In genomic region chr11:107741044-107741823, GRCh38 we compare ENCODE assay signal across 7 cellular contexts. TPM values are rescaled to one million over a fixed set of nuclear protein-coding genes. Genes with fewer than 3 reads are reported as not detected.
DNase-seq lines count a peak whose midpoint lies in the region; ATAC-seq and TF ChIP-seq lines count a peak whose summit lies in the region.

No MANE protein-coding gene starts in this region.

- in situ Hi-C loops in G401 (cut with HindIII; ENCODE audit: low sequenced_read_pairs), result no loop called here

- no peak overlapping the region for H3K4me3 Mint-ChIP-seq in stimulated activated naive CD8-positive, alpha-beta T cell treated with anti-CD3 and anti-CD28 coated beads, Interleukin-15, amount 100 ng/mL, for 72 hours

- H3K4me3 ChIP-seq in fibroblast of villous mesenchyme (ENCODE audit: low read depth, low read length), result no peak overlapping the region

- H3K27ac ChIP-seq in RWPE1, result no peak overlapping the region

- ATAC-seq in GM19023 (IDR thresholded peaks at IDR 0.05; ENCODE audit: unreplicated experiment) (peak; percentile 89), HG03103 (IDR thresholded peaks at IDR 0.05; ENCODE audit: low read depth, unreplicated experiment) (peak; percentile 93)
- peak; percentile 77 for ATAC-seq in stimulated activated naive CD8-positive, alpha-beta T cell treated with anti-CD3 and anti-CD28 coated beads, Interleukin-15, amount 100 ng/mL, for 72 hours

- POLR2A ChIA-PET in RWPE1 (lab: Yijun Ruan, JAX; ENCODE audit: low non-redundant PET), result no interaction called here

- H3K27ac Mint-ChIP-seq in stimulated activated naive CD8-positive, alpha-beta T cell treated with anti-CD3 and anti-CD28 coated beads, Interleukin-15, amount 100 ng/mL, for 72 hours, result no peak overlapping the region

- CTCF ChIA-PET in RWPE1 (lab: Yijun Ruan, JAX), result interaction anchor here (0.8 to 1.3 kb wide), 2 partner anchors 28 to 164 kb away, joined by 3 read pairs; no protein-coding TSS in a partner anchor

- DNase-seq in G401 (ENCODE audit: low spot score) (peak; percentile 8), RWPE1 (ENCODE audit: low spot score) (no peak), fibroblast of villous mesenchyme (ENCODE audit: low read depth) (peak; percentile 37), NCI-H1694 treated with DMSO at 0.1 percent for 48 hours (lab: John Stamatoyannopoulos, UW) (no peak)
- peak; percentile 2 to 10 for DNase-seq in stimulated activated naive CD8-positive, alpha-beta T cell treated with anti-CD3 and anti-CD28 coated beads, Interleukin-15, amount 100 ng/mL, for 72 hours

- no peaks in the 10 kb centered on the region for H3K4me1 Mint-ChIP-seq in stimulated activated naive CD8-positive, alpha-beta T cell treated with anti-CD3 and anti-CD28 coated beads, Interleukin-15, amount 100 ng/mL, for 72 hours

- TF ChIP-seq CTCF in RWPE1 (conservative IDR thresholded peaks at IDR 0.05; ENCODE audit: low read depth), result 0 out of 2 replicates have a peak, but pooled peaks have one; percentile 14
- TF ChIP-seq CTCF in fibroblast of villous mesenchyme (IDR thresholded peaks at IDR 0.05; ENCODE audit: insufficient read depth, low read depth, low read length), result peak; percentile 65

- peaks cover 0 to 7% of the 10 kb centered on the region in 2 donors for H3K9me3 Mint-ChIP-seq in stimulated activated naive CD8-positive, alpha-beta T cell treated with anti-CD3 and anti-CD28 coated beads, Interleukin-15, amount 100 ng/mL, for 72 hours

- peaks cover 64% of the 10 kb centered on the region for H3K27me3 Mint-ChIP-seq in stimulated activated naive CD8-positive, alpha-beta T cell treated with anti-CD3 and anti-CD28 coated beads, Interleukin-15, amount 100 ng/mL, for 72 hours

RNA-seq across cellular contexts. Expression of gene SLN, which starts 29.4 kb away (rescaled TPM):
- not detected in 2 replicates for total RNA-seq in G401 (2014; rRNA removed; shearing (Covaris generic))
- total RNA-seq in fibroblast of villous mesenchyme, result not detected in 2 replicates

Comparison
In these comparisons a context has a peak if more than half of its experiments do, and no peak if none do; other contexts are left out.
1. DNase-seq: peak in G401 (single experiment), fibroblast of villous mesenchyme (single experiment) and stimulated activated naive CD8-positive, alpha-beta T cell treated with anti-CD3 and anti-CD28 coated beads, Interleukin-15, amount 100 ng/mL, for 72 hours (2 of 2); none in RWPE1 (single experiment) and NCI-H1694 treated with DMSO at 0.1 percent for 48 hours (single experiment).
2. Peak in every context shown above with its lines, with median percentiles within 50 percentile points of each other: ATAC-seq.